In the genomic region with DNA sequence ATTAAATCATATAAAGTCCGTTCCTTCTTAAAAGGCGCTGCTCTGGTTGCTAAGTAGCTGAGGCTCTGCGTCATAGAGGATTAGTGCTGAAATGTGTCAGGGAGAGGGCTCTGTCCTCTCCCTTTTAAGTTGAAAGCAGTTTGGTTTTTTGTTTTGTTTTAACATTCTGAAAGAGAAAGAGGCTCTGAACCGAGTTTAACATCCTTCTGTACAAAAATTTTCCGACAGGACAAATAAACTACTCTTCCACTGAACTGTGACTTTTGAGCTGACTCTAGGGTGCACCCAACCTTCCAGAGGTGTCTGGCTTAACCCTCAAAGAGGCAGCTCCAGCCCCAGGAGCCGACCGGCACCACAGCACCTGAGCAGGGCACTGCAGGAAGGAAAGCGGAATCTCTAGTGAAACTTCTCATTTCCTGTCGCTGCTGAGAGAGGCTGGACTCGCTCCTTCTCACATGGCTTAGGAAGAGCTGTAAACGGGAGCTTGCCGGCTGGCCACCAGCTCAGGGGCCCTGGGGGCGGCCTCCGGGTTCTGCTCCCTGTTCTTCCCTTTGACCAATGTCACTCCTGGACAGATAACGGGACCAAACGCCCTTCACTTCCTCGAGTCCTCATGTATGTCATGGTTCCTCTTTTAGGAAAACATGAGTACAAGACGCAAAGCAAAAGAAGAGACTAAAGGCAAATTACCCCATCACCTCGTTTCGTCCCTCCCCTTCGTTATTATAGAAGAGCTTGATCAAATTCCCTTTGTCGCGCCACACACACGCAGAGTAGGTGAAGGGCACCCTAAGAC, we compare ENCODE assay signal across 7 cellular contexts. TPM values are rescaled to one million over a fixed set of nuclear protein-coding genes. Genes with fewer than 3 reads are reported as not detected.
DNase-seq lines count a peak whose midpoint lies in the region; ATAC-seq and TF ChIP-seq lines count a peak whose summit lies in the region.

No MANE protein-coding gene starts in this region.

- no peaks in the 10 kb centered on the region for H3K9me3 Mint-ChIP-seq in activated naive CD4-positive, alpha-beta T cell treated with anti-CD3 and anti-CD28 coated beads for 36 hours

- H3K9me3 ChIP-seq in heart right ventricle, result peaks cover 0 to 2% (median 0%) of the 10 kb centered on the region in 11 donors

- H3K4me1 Mint-ChIP-seq in activated naive CD4-positive, alpha-beta T cell treated with anti-CD3 and anti-CD28 coated beads for 36 hours (ENCODE audit: low read depth), result peaks cover 25% of the 10 kb centered on the region

- no peak for TF ChIP-seq CTCF in heart right ventricle (IDR thresholded peaks at IDR 0.05)

- peak overlapping the region; percentile 39 to 88 (median 72) for H3K27ac ChIP-seq in heart right ventricle
- peak overlapping the region; percentile 3 for H3K27ac ChIP-seq in rectal smooth muscle tissue (ENCODE audit: low read depth, low read length)

- DNase-seq in NOMO-1 (lab: John Stamatoyannopoulos, UW; ENCODE audit: unreplicated experiment in 2 of 2) (peak; percentile 59 to 79), heart right ventricle (peak; percentile 19), NCI-H187 (lab: John Stamatoyannopoulos, UW) (no peak)
- peak; percentile 73 for DNase-seq in activated naive CD4-positive, alpha-beta T cell treated with anti-CD3 and anti-CD28 coated beads for 36 hours

- intact Hi-C loops in activated naive CD4-positive, alpha-beta T cell treated with anti-CD3 and anti-CD28 coated beads for 36 hours (cut with micrococcal nuclease), result loop anchor here (1.0 to 5.0 kb wide), 11 partner anchors 13 to 594 kb away; no protein-coding TSS in a partner anchor
- intact Hi-C loops in heart right ventricle (cut with DNase I), result loop anchor here in 7 of 10 donors (5.0 to 10.0 kb wide), 5 partner anchors 154 to 181 kb away; no protein-coding TSS in a partner anchor

- H3K4me3 Mint-ChIP-seq in activated naive CD4-positive, alpha-beta T cell treated with anti-CD3 and anti-CD28 coated beads for 36 hours, result peak overlapping the region; percentile 87

- CTCF ChIA-PET in activated naive CD4-positive, alpha-beta T cell treated with anti-CD3 and anti-CD28 coated beads for 36 hours (lab: Charles Lee), result interaction anchor here (0.8 to 3.5 kb wide), 18 partner anchors 9 to 237 kb away, joined by 3 to 22 read pairs (median 4); a partner anchor contains a TSS

- H3K36me3 ChIP-seq in heart right ventricle, result no peaks in the 10 kb centered on the region
- H3K36me3 ChIP-seq in rectal smooth muscle tissue (ENCODE audit: control insufficient read depth, insufficient read depth, low read length), result no peaks in the 10 kb centered on the region

- 3 to 4% methylated on average over 24 of the region's 24 CpGs for WGBS in heart right ventricle, 2 donors

- H3K27me3 ChIP-seq in heart right ventricle, result peaks cover 0 to 12% (median 0%) of the 10 kb centered on the region in 7 donors
- peaks cover 3% of the 10 kb centered on the region for H3K27me3 ChIP-seq in rectal smooth muscle tissue (ENCODE audit: control insufficient read depth, insufficient read depth, low read length)

- H3K36me3 Mint-ChIP-seq in activated naive CD4-positive, alpha-beta T cell treated with anti-CD3 and anti-CD28 coated beads for 36 hours (ENCODE audit: low read depth), result no peaks in the 10 kb centered on the region

- peak overlapping the region; percentile 40 for H3K9ac ChIP-seq in rectal smooth muscle tissue (ENCODE audit: low read length)

- peak; percentile 74 for ATAC-seq in GM18519 (IDR thresholded peaks at IDR 0.05; ENCODE audit: low FRiP score, unreplicated experiment)
- ATAC-seq in HG02678 (IDR thresholded peaks at IDR 0.05; ENCODE audit: unreplicated experiment), result peak; percentile 83
- ATAC-seq in heart right ventricle, result peak; percentile 19 to 71 (median 58)

- peak overlapping the region; percentile 96 for H3K27ac Mint-ChIP-seq in activated naive CD4-positive, alpha-beta T cell treated with anti-CD3 and anti-CD28 coated beads for 36 hours

- H3K27me3 Mint-ChIP-seq in activated naive CD4-positive, alpha-beta T cell treated with anti-CD3 and anti-CD28 coated beads for 36 hours (ENCODE audit: low read depth), result no peaks in the 10 kb centered on the region

- H3K4me1 ChIP-seq in heart right ventricle (peaks cover 0 to 31% (median 13%) of the 10 kb centered on the region in 9 donors), rectal smooth muscle tissue (ENCODE audit: control insufficient read depth, insufficient read depth, low read length) (no peaks in the 10 kb centered on the region)

- H3K4me3 ChIP-seq in heart right ventricle, result peak overlapping the region; percentile 40 to 84 (median 66)
- peak overlapping the region; percentile 81 for H3K4me3 ChIP-seq in rectal smooth muscle tissue (ENCODE audit: low read length)

RNA-seq across cellular contexts. Expression of a gene that starts 1.2 kb away (rescaled TPM):
- 1 to 10 TPM; 1.3 to 2.3 TPM for total RNA-seq in activated naive CD4-positive, alpha-beta T cell treated with anti-CD3 and anti-CD28 coated beads for 36 hours
- total RNA-seq in heart right ventricle, result 1 to 10 TPM in 8 of 10 donors, under 1 TPM in 2; 0.76 to 3.4 (median 2.3) TPM
- polyA plus RNA-seq in heart right ventricle, result 1 to 10 TPM in 1 of 2 donors, under 1 TPM in 1; 0.72 to 1.0 TPM

Comparison
In these comparisons a context has a peak if more than half of its experiments do, and no peak if none do; other contexts are left out.
1. DNase-seq: peak in NOMO-1 (2 of 2), activated naive CD4-positive, alpha-beta T cell treated with anti-CD3 and anti-CD28 coated beads for 36 hours (single experiment) and heart right ventricle (2 of 2); none in NCI-H187 (0 of 2).
2. Peak in every context shown above with its lines, with median percentiles within 50 percentile points of each other: ATAC-seq.